ENCODE assay signal across 20 cellular contexts in genomic region chr1:47675721-47676120, GRCh38.
DNase-seq lines count a peak whose midpoint lies in the region; TF ChIP-seq lines count a peak whose summit lies in the region.
"Had no signal": no experiment of that assay in that cellular context is flagged by ENCODE, and none has a peak within 500 bp of the region (broad histone marks: within the 10 kb centered on the region; RNA-seq: fewer than 3 reads in every experiment).

No MANE protein-coding gene starts in this region.

- H3K9me3 ChIP-seq in Karpas-422 (ENCODE audit: low read length) (peaks cover 12% of the 10 kb centered on the region), suprapubic skin (no peaks in the 10 kb centered on the region)

- peak overlapping the region; percentile 69 for H3K4me3 ChIP-seq in Karpas-422 (ENCODE audit: low read length)
- H3K4me3 ChIP-seq in coronary artery = no peak overlapping the region
- no peak overlapping the region for H3K4me3 ChIP-seq in suprapubic skin
- H3K4me3 ChIP-seq: BLaER1 had no signal

- H2AFZ ChIP-seq in Karpas-422 (ENCODE audit: low read length) = no peak overlapping the region

- H3K79me2 ChIP-seq in Karpas-422 (ENCODE audit: low read length) = 0 out of 2 replicates have a peak, but pooled peaks cover 2% of the 10 kb centered on the region

- TF ChIP-seq CTCF in coronary artery (IDR thresholded peaks at IDR 0.05) = no peak
- no peak for TF ChIP-seq CTCF in nephron (IDR thresholded peaks at IDR 0.05; ENCODE audit: unreplicated experiment in 3 of 3)
- TF ChIP-seq CTCF in suprapubic skin (IDR thresholded peaks at IDR 0.05) = no peak

- H3K9me3 Mint-ChIP-seq in nephron = peaks cover 9% of the 10 kb centered on the region

- no peak for TF ChIP-seq POLR2A in suprapubic skin (IDR thresholded peaks at IDR 0.05)

- H3K36me3 Mint-ChIP-seq in nephron (ENCODE audit: low read depth) = peaks cover 4% of the 10 kb centered on the region
- H3K36me3 Mint-ChIP-seq: CD8-positive, alpha-beta T cell had no signal

- H3K27me3 Mint-ChIP-seq in nephron (ENCODE audit: low read depth) = peaks cover 2% of the 10 kb centered on the region

- H3K4me1 ChIP-seq in Karpas-422 (ENCODE audit: low read length) (peaks cover 68% of the 10 kb centered on the region), suprapubic skin (no peaks in the 10 kb centered on the region)

- WGBS in suprapubic skin = 97% methylated on average over 11 of the region's 11 CpGs

- H4K20me1 ChIP-seq in Karpas-422 (ENCODE audit: insufficient read depth, low read depth, low read length) = no peaks in the 10 kb centered on the region
- H4K20me1 ChIP-seq: BLaER1 had no signal

- peak overlapping the region; percentile 86 for H3K9ac ChIP-seq in Karpas-422 (ENCODE audit: low read length)
- H3K9ac ChIP-seq: BLaER1 had no signal

- no peaks in the 10 kb centered on the region for H3K27me3 ChIP-seq in Karpas-422 (ENCODE audit: low read length)
- H3K27me3 ChIP-seq in suprapubic skin = peaks cover 3% of the 10 kb centered on the region
- H3K27me3 ChIP-seq: BLaER1 had no signal

- H3K27ac Mint-ChIP-seq in nephron = peak overlapping the region in 2 of 3 experiments; percentile 20 to 46
- H3K27ac Mint-ChIP-seq: CD8-positive, alpha-beta T cell had no signal

- H3K4me1 Mint-ChIP-seq in nephron = peaks cover 34% of the 10 kb centered on the region

- DNase-seq in Karpas-422 = no peak
- peak; percentile 50 for DNase-seq in coronary artery (ENCODE audit: low spot score)
- peak; percentile 29 to 31 for DNase-seq in suprapubic skin (ENCODE audit: low spot score in 2 of 2)
- no peak for DNase-seq in NCI-H187 treated with DMSO at 0.1 percent for 48 hours (lab: John Stamatoyannopoulos, UW)
- DNase-seq in stimulated activated CD8-positive, alpha-beta memory T cell treated with anti-CD3 and anti-CD28 coated beads, Interleukin-4, amount 100 ng/mL, for 48 hours = no peak
- no peak for DNase-seq in DMS53 treated with DMSO at 0.1 percent for 48 hours (lab: John Stamatoyannopoulos, UW; ENCODE audit: unreplicated experiment)
- no peak for DNase-seq in GM19240 (ENCODE audit: insufficient read length, low spot score)
- DNase-seq: DMS79, H7, IMR-90, NCI-H1436 treated with DMSO at 0.1 percent for 48 hours, NCI-H2029 treated with DMSO at 0.1 percent for 48 hours, NCI-H2171, NCI-H526, PC-3, SIG-M5 had no signal

- peak overlapping the region; percentile 89 for H3K4me2 ChIP-seq in Karpas-422 (ENCODE audit: low read depth, low read length, poor library complexity, severe bottlenecking)

- H3K36me3 ChIP-seq in Karpas-422 (ENCODE audit: insufficient read depth, low read length) = peaks cover 25% of the 10 kb centered on the region
- H3K36me3 ChIP-seq in suprapubic skin = no peaks in the 10 kb centered on the region
- H3K36me3 ChIP-seq: BLaER1 had no signal

- no peaks in the 10 kb centered on the region for H3K9me2 ChIP-seq in Karpas-422 (replicated peaks; ENCODE audit: insufficient read depth, low read length)

- no peak for TF ChIP-seq EP300 in suprapubic skin (IDR thresholded peaks at IDR 0.05)

- H3K27ac ChIP-seq in Karpas-422 (ENCODE audit: low read length) = peak overlapping the region; percentile 97
- no peak overlapping the region for H3K27ac ChIP-seq in coronary artery
- H3K27ac ChIP-seq in suprapubic skin = no peak overlapping the region
- H3K27ac ChIP-seq: RWPE1 had no signal

- no peak overlapping the region for H3K4me3 Mint-ChIP-seq in nephron
- H3K4me3 Mint-ChIP-seq: CD8-positive, alpha-beta T cell had no signal

Comparison
In these comparisons a context has a peak if more than half of its experiments do, and no peak if none do; other contexts are left out.
1. DNase-seq: peak in coronary artery (single experiment) and suprapubic skin (2 of 2); none in Karpas-422 (single experiment), NCI-H187 treated with DMSO at 0.1 percent for 48 hours (single experiment), stimulated activated CD8-positive, alpha-beta memory T cell treated with anti-CD3 and anti-CD28 coated beads, Interleukin-4, amount 100 ng/mL, for 48 hours (single experiment), DMS53 treated with DMSO at 0.1 percent for 48 hours (single experiment) and GM19240 (single experiment).